Comparison of ENCODE assay signal across 8 cellular contexts in genomic region chr6:148761532-148761951, GRCh38. TPM values are rescaled to one million over a fixed set of nuclear protein-coding genes. Genes with fewer than 3 reads are reported as not detected.
DNase-seq lines count a peak whose midpoint lies in the region; ATAC-seq and TF ChIP-seq lines count a peak whose summit lies in the region.

No MANE protein-coding gene starts in this region.

- 73% methylated on average over 7 of the region's 7 CpGs for WGBS in hepatocyte (ENCODE audit: low lambda C conversion rate, missing lambda C conversion rate)
- 15% methylated on average over 7 of the region's 7 CpGs for WGBS in suprapubic skin

- H3K4me1 ChIP-seq in hepatocyte (ENCODE audit: insufficient read depth) (peaks cover 9% of the 10 kb centered on the region), suprapubic skin (peaks cover 36% of the 10 kb centered on the region)

- H3K4me1 Mint-ChIP-seq in activated naive CD4-positive, alpha-beta T cell treated with anti-CD3 and anti-CD28 coated beads, Interleukin-2, amount 50 U/mL, for 24 hours: peaks cover 32% of the 10 kb centered on the region

- no peaks in the 10 kb centered on the region for H3K9me2 ChIP-seq in hepatocyte (replicated peaks; ENCODE audit: insufficient read depth)

- no peak for DNase-seq in activated naive CD4-positive, alpha-beta T cell (lab: John Stamatoyannopoulos, UW)
- DNase-seq in activated effector memory CD4-positive, alpha-beta T cell treated with Interleukin-2 at 50 U/mL for 16 hours: peak; percentile 28
- no peak for DNase-seq in hepatocyte (ENCODE audit: low spot score)
- DNase-seq in suprapubic skin (ENCODE audit: low spot score in 2 of 2): no peak

- no peaks in the 10 kb centered on the region for H4K20me1 ChIP-seq in hepatocyte (ENCODE audit: insufficient read depth, poor library complexity, severe bottlenecking)

- no peaks in the 10 kb centered on the region for H3K9me3 Mint-ChIP-seq in activated naive CD4-positive, alpha-beta T cell treated with anti-CD3 and anti-CD28 coated beads, Interleukin-2, amount 50 U/mL, for 24 hours

- H3K4me2 ChIP-seq in hepatocyte: peak overlapping the region; percentile 68

- no peaks in the 10 kb centered on the region for H3K36me3 ChIP-seq in hepatocyte (replicated peaks; ENCODE audit: insufficient read depth, low read depth)
- H3K36me3 ChIP-seq in suprapubic skin: no peaks in the 10 kb centered on the region

- H2AFZ ChIP-seq in hepatocyte: no peak overlapping the region

- H3K27ac Mint-ChIP-seq in activated naive CD4-positive, alpha-beta T cell treated with anti-CD3 and anti-CD28 coated beads, Interleukin-2, amount 50 U/mL, for 24 hours: peak overlapping the region; percentile 69

- peaks cover 4% of the 10 kb centered on the region for H3K9me3 ChIP-seq in hepatocyte (ENCODE audit: low read depth)
- no peaks in the 10 kb centered on the region for H3K9me3 ChIP-seq in suprapubic skin

- H3K4me3 Mint-ChIP-seq in activated naive CD4-positive, alpha-beta T cell treated with anti-CD3 and anti-CD28 coated beads, Interleukin-2, amount 50 U/mL, for 24 hours: peak overlapping the region; percentile 79

- no peak for TF ChIP-seq POLR2A in suprapubic skin (IDR thresholded peaks at IDR 0.05)

- TF ChIP-seq CTCF in hepatocyte (IDR thresholded peaks at IDR 0.05; ENCODE audit: poor library complexity): no peak
- TF ChIP-seq CTCF in suprapubic skin (IDR thresholded peaks at IDR 0.05): no peak

- H3K27me3 Mint-ChIP-seq in activated naive CD4-positive, alpha-beta T cell treated with anti-CD3 and anti-CD28 coated beads, Interleukin-2, amount 50 U/mL, for 24 hours: peaks cover 26% of the 10 kb centered on the region

- H3K27ac ChIP-seq in hepatocyte (peak overlapping the region; percentile 77), suprapubic skin (peak overlapping the region; percentile 75)

- peaks cover 2% of the 10 kb centered on the region for H3K36me3 Mint-ChIP-seq in activated naive CD4-positive, alpha-beta T cell treated with anti-CD3 and anti-CD28 coated beads, Interleukin-2, amount 50 U/mL, for 24 hours

- H3K79me2 ChIP-seq in hepatocyte: peaks cover 51% of the 10 kb centered on the region

- no peak for TF ChIP-seq EP300 in suprapubic skin (IDR thresholded peaks at IDR 0.05)

- ATAC-seq in HG03571 (IDR thresholded peaks at IDR 0.05; ENCODE audit: unreplicated experiment) (no peak), HG02840 (IDR thresholded peaks at IDR 0.05; ENCODE audit: low FRiP score, unreplicated experiment) (no peak), GM18502 (IDR thresholded peaks at IDR 0.05; ENCODE audit: poor library complexity, unreplicated experiment) (no peak)

- no peak overlapping the region for H3K4me3 ChIP-seq in hepatocyte
- H3K4me3 ChIP-seq in suprapubic skin: peak overlapping the region; percentile 28

- no peaks in the 10 kb centered on the region for H3K27me3 ChIP-seq in hepatocyte
- H3K27me3 ChIP-seq in suprapubic skin: no peaks in the 10 kb centered on the region

RNA-seq across cellular contexts. Expression of gene UST, which starts 14.7 kb away (rescaled TPM):
- total RNA-seq in hepatocyte (11.7 and 13.4 TPM in 2 replicates), suprapubic skin (10 to 100 TPM; 16.7 to 19.5 (median 18.1) TPM)
- polyA plus RNA-seq in hepatocyte: 7.0 and 8.0 TPM in 2 replicates
